ENCODE assay signal across 20 cellular contexts in the genomic region with DNA sequence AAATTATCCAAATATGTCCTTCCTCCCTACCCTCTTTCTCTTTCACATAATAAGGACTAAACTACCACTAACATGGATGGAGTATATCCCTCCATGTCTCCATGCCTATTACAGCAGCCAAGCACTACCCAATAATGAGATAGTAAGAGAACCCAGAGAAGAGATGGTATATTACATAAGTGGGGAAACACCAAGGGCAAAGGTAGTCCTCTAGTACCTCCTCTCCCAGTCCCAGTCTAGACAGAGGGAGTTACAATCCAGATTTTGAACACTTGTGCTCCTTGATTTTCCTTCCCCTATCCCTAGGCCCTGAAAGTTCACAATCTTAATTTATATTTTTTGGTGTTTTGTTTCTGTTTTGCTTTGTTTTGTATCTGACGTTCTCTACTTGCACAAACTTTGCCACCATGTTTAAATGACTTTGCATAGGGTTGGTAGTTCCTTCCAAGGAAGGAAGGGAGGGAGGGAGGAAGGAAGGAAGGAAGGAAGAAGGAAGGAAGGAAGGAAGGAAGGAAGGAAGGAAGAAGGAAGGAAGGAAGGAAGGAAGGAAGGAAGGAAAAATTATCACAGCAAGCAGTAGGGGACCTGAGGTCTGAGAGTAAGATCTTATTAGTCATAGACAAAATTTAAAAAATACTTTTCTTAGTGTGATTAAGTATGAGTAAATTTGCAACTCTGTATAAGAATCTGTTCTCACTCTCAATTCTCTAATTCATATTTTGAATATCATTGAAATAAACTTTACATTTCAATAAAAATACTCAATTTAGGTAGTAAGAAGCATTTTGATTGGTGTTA.
DNase-seq lines count a peak whose midpoint lies in the region; ATAC-seq, FAIRE-seq and TF ChIP-seq lines count a peak whose summit lies in the region.
"Had no signal": no experiment of that assay in that cellular context is flagged by ENCODE, and none has a peak within 500 bp of the region (broad histone marks: within the 10 kb centered on the region; RNA-seq: fewer than 3 reads in every experiment).

No MANE protein-coding gene starts in this region.

- H3K27me3 ChIP-seq in GM12878 (replicated peaks in 1 of 2; ENCODE audit: control insufficient read depth in 2 of 2, insufficient read depth in 2 of 2, low read length in 1 of 2) (no peaks in the 10 kb centered on the region), esophagus muscularis mucosa (no peaks in the 10 kb centered on the region)

- H3K9me3 ChIP-seq in HEK293 (ENCODE audit: control insufficient read depth, insufficient read depth, low read depth, low read length), result no peaks in the 10 kb centered on the region
- no peaks in the 10 kb centered on the region; the same call in 2 of the 3 replicates for H3K9me3 ChIP-seq in GM12878 (replicated peaks; ENCODE audit: control insufficient read depth, insufficient read depth, low read length)
- H3K9me3 ChIP-seq in esophagus muscularis mucosa, result no peaks in the 10 kb centered on the region
- H3K9me3 ChIP-seq: Caco-2 had no signal

- H3K27ac ChIP-seq in HEK293 (ENCODE audit: extremely low read depth, low read depth, low read length) (no peak overlapping the region), GM12878 (ENCODE audit: control insufficient read depth, insufficient read depth) (no peak overlapping the region), esophagus muscularis mucosa (replicated peaks in 1 of 4) (no peak overlapping the region)
- H3K27ac ChIP-seq: RWPE1 had no signal

- H3K9ac ChIP-seq in GM12878 (ENCODE audit: control insufficient read depth, insufficient read depth, low read length), result no peak overlapping the region

- peaks cover 27% of the 10 kb centered on the region for H3K4me1 Mint-ChIP-seq in activated naive CD8-positive, alpha-beta T cell (ENCODE audit: low read depth)
- H3K4me1 Mint-ChIP-seq in activated naive CD8-positive, alpha-beta T cell treated with anti-CD3 and anti-CD28 coated beads for 36 hours, result peaks cover 14% of the 10 kb centered on the region
- peaks cover 18 to 46% of the 10 kb centered on the region in 2 donors for H3K4me1 Mint-ChIP-seq in stimulated activated naive B cell treated with anti-CD40 and anti-IgM and Interleukin-4, amounts not matched to agents 10 μg/mL and 1 μg/mL and 100 μg/mL, for 72 hours

- TF ChIP-seq POLR2A in GM12878 (IDR thresholded peaks at IDR 0.05; ENCODE audit: low read depth, low read length), result no peak
- TF ChIP-seq POLR2A in esophagus muscularis mucosa (IDR thresholded peaks at IDR 0.05; ENCODE audit: low read depth), result no peak

- FAIRE-seq in GM12878 (lab: Jason Lieb, UNC) (no peak), RCC 7860 (lab: Jason Lieb, UNC) (no peak)

- intact Hi-C loops in GM12878 (cut with micrococcal nuclease; ENCODE audit: unreplicated experiment), result no loop called here
- intact Hi-C loops in esophagus muscularis mucosa (cut with DNase I), result no loop called here

- BruUV-seq in GM12878 (replicated peaks; lab: Mats Ljungman, UMichigan), result no TSS peak

- no peaks in the 10 kb centered on the region for H3K36me3 Mint-ChIP-seq in activated naive CD8-positive, alpha-beta T cell
- peaks cover 1% of the 10 kb centered on the region for H3K36me3 Mint-ChIP-seq in activated naive CD8-positive, alpha-beta T cell treated with anti-CD3 and anti-CD28 coated beads for 36 hours
- H3K36me3 Mint-ChIP-seq in stimulated activated naive B cell treated with anti-CD40 and anti-IgM and Interleukin-4, amounts not matched to agents 10 μg/mL and 1 μg/mL and 100 μg/mL, for 72 hours, result peaks cover 0 to 5% of the 10 kb centered on the region in 2 donors
- H3K36me3 Mint-ChIP-seq: CD4-positive, CD25-positive, alpha-beta regulatory T cell had no signal

- no peak for TF ChIP-seq CTCF in HEK293 (tag by site-specific recombination; IDR thresholded peaks at IDR 0.05)
- no peak for TF ChIP-seq CTCF in GM12878 (IDR thresholded peaks at IDR 0.05 in 2 of 3, conservative IDR thresholded peaks at IDR 0.05 in 1 of 3; ENCODE audit: control insufficient read depth in 2 of 3, extremely low read depth in 1 of 3, insufficient read depth in 1 of 3, low read depth in 3 of 3, low read length in 3 of 3)
- TF ChIP-seq CTCF in esophagus muscularis mucosa (IDR thresholded peaks at IDR 0.05), result no peak

- no peaks in the 10 kb centered on the region for H3K4me1 ChIP-seq in HEK293 (ENCODE audit: control insufficient read depth, insufficient read depth, low read length)
- H3K4me1 ChIP-seq in GM12878 (ENCODE audit: control insufficient read depth, insufficient read depth, low read length), result peaks cover 8% of the 10 kb centered on the region; the same call in 1 of the 2 replicates
- no peaks in the 10 kb centered on the region for H3K4me1 ChIP-seq in esophagus muscularis mucosa
- H3K4me1 ChIP-seq: Caco-2 had no signal

- no peak overlapping the region for H2AFZ ChIP-seq in GM12878 (ENCODE audit: control insufficient read depth, low read depth, low read length)

- no peak for TF ChIP-seq RAD21 in GM12878 (IDR thresholded peaks at IDR 0.05; ENCODE audit: insufficient read depth, low read depth, low read length)

- H3K27me3 Mint-ChIP-seq in activated naive CD8-positive, alpha-beta T cell, result no peaks in the 10 kb centered on the region
- peaks cover 4% of the 10 kb centered on the region for H3K27me3 Mint-ChIP-seq in activated naive CD8-positive, alpha-beta T cell treated with anti-CD3 and anti-CD28 coated beads for 36 hours
- H3K27me3 Mint-ChIP-seq in stimulated activated naive B cell treated with anti-CD40 and anti-IgM and Interleukin-4, amounts not matched to agents 10 μg/mL and 1 μg/mL and 100 μg/mL, for 72 hours, result peaks cover 27% of the 10 kb centered on the region in 2 donors
- H3K27me3 Mint-ChIP-seq: CD4-positive, CD25-positive, alpha-beta regulatory T cell had no signal

- H3K36me3 ChIP-seq in HEK293 (ENCODE audit: control insufficient read depth in 2 of 2, insufficient read depth in 1 of 2, low read length in 2 of 2) (no peaks in the 10 kb centered on the region), GM12878 (ENCODE audit: control insufficient read depth in 2 of 2, insufficient read depth in 2 of 2, low read length in 1 of 2) (no peaks in the 10 kb centered on the region), esophagus muscularis mucosa (no peaks in the 10 kb centered on the region)

- RAD21 ChIA-PET in GM12878 (lab: Charles Lee; ENCODE audit: unreplicated experiment), result interaction anchor here (1.4 kb wide), 1 partner anchor 13 kb away, joined by 4 read pairs; no protein-coding TSS in a partner anchor

- TF ChIP-seq EP300 in GM12878 (IDR thresholded peaks at IDR 0.05; ENCODE audit: borderline replicate concordance in 1 of 2, control insufficient read depth in 1 of 2, low read depth in 2 of 2, low read length in 2 of 2) (no peak), esophagus muscularis mucosa (IDR thresholded peaks at IDR 0.05) (no peak)

- in situ Hi-C loops in GM12878 (cut with MboI), result no loop called here

- 57% methylated on average over 1 of the region's 1 CpG for WGBS in GM12878 (ENCODE audit: insufficient coverage, insufficient replicate concordance, low lambda C conversion rate, missing lambda C conversion rate)
- WGBS in esophagus muscularis mucosa, result 100% methylated on average over 1 of the region's 1 CpG

- CTCF ChIA-PET in HEK293 (lab: Yijun Ruan, JAX) (interaction anchor here (1.3 kb wide), 1 partner anchor 48 kb away, joined by 3 read pairs; no protein-coding TSS in a partner anchor), GM12878 (lab: Yijun Ruan, JAX) (interaction anchor here (3.4 kb wide), 1 partner anchor 13 kb away, joined by 13 read pairs; no protein-coding TSS in a partner anchor)

- H3K27ac Mint-ChIP-seq in activated naive CD8-positive, alpha-beta T cell, result peak overlapping the region; percentile 82
- H3K27ac Mint-ChIP-seq in activated naive CD8-positive, alpha-beta T cell treated with anti-CD3 and anti-CD28 coated beads for 36 hours, result no peak overlapping the region
- H3K27ac Mint-ChIP-seq in stimulated activated naive B cell treated with anti-CD40 and anti-IgM and Interleukin-4, amounts not matched to agents 10 μg/mL and 1 μg/mL and 100 μg/mL, for 72 hours, result peak overlapping the region; percentile 47
- H3K27ac Mint-ChIP-seq: CD4-positive, CD25-positive, alpha-beta regulatory T cell had no signal

- SMC1A ChIA-PET in GM12878 (lab: Charles Lee; ENCODE audit: uncharacterized antibody, unreplicated experiment), result interaction anchor here (1.0 to 5.1 kb wide), 4 partner anchors 12 to 274 kb away, joined by 3 to 41 read pairs (median 8); no protein-coding TSS in a partner anchor

- no peak overlapping the region for H3K4me2 ChIP-seq in GM12878 (ENCODE audit: control insufficient read depth, insufficient read depth)

- no peak overlapping the region for H3K4me3 Mint-ChIP-seq in activated naive CD8-positive, alpha-beta T cell
- H3K4me3 Mint-ChIP-seq in activated naive CD8-positive, alpha-beta T cell treated with anti-CD3 and anti-CD28 coated beads for 36 hours, result no peak overlapping the region
- peak overlapping the region in 1 of 2 donors; percentile 41 for H3K4me3 Mint-ChIP-seq in stimulated activated naive B cell treated with anti-CD40 and anti-IgM and Interleukin-4, amounts not matched to agents 10 μg/mL and 1 μg/mL and 100 μg/mL, for 72 hours
- H3K4me3 Mint-ChIP-seq: CD4-positive, CD25-positive, alpha-beta regulatory T cell had no signal

- no peaks in the 10 kb centered on the region for H3K79me2 ChIP-seq in GM12878 (ENCODE audit: control insufficient read depth, insufficient read depth, low read length)

- no peak for DNase-seq in activated naive CD8-positive, alpha-beta T cell treated with anti-CD3 and anti-CD28 coated beads for 36 hours
- DNase-seq in GM12878 (ENCODE audit: low read depth, low spot score) (no peak), RCC 7860 (ENCODE audit: low spot score) (no peak), esophagus muscularis mucosa (ENCODE audit: extremely low spot score) (no peak)
- DNase-seq in stimulated activated naive B cell treated with anti-CD40 and anti-IgM and Interleukin-4, amounts not matched to agents 10 μg/mL and 1 μg/mL and 100 μg/mL, for 72 hours, result no peak
- DNase-seq: ACHN; AML-193; Caco-2; CD4-positive, CD25-positive, alpha-beta regulatory T cell; DMS153; NCI-H1436; NCI-H2029; NCI-H2171; NCI-H446; NK-92 treated with Interleukin-12 subunit alpha and Interleukin-12 subunit beta, amount 100 ng/mL, for 24 hours; OCI-M1 had no signal

- no peaks in the 10 kb centered on the region for H4K20me1 ChIP-seq in GM12878 (ENCODE audit: control insufficient read depth, insufficient read depth)

- H3K9me3 Mint-ChIP-seq in activated naive CD8-positive, alpha-beta T cell (ENCODE audit: low read depth), result no peaks in the 10 kb centered on the region
- H3K9me3 Mint-ChIP-seq in activated naive CD8-positive, alpha-beta T cell treated with anti-CD3 and anti-CD28 coated beads for 36 hours, result peaks cover 2% of the 10 kb centered on the region
- H3K9me3 Mint-ChIP-seq in stimulated activated naive B cell treated with anti-CD40 and anti-IgM and Interleukin-4, amounts not matched to agents 10 μg/mL and 1 μg/mL and 100 μg/mL, for 72 hours, result peaks cover 2 to 4% of the 10 kb centered on the region in 2 donors

- POLR2A ChIA-PET in HEK293 (lab: Yijun Ruan, JAX), result no interaction called here
- POLR2A ChIA-PET in GM12878 (lab: Charles Lee), result interaction anchor here (0.6 to 1.9 kb wide), 2 partner anchors 9 to 46 kb away, joined by 3 to 5 read pairs; no protein-coding TSS in a partner anchor

- no peak for ATAC-seq in GM12878
- ATAC-seq in stimulated activated naive B cell treated with anti-CD40 and anti-IgM and Interleukin-4, amounts not matched to agents 10 μg/mL and 1 μg/mL and 100 μg/mL, for 72 hours (replicated peaks), result peak; percentile 47 to 52
- ATAC-seq: HCT116 had no signal

- H3K4me3 ChIP-seq in HEK293 (ENCODE audit: low read depth, low read length) (no peak overlapping the region), GM12878 (no peak overlapping the region), esophagus muscularis mucosa (no peak overlapping the region)
